7 cellular contexts compared by ENCODE assay signal in genomic region chr2:134919360-134920210, GRCh38. TPM values are rescaled to one million over a fixed set of nuclear protein-coding genes. Genes with fewer than 3 reads are reported as not detected.
DNase-seq lines count a peak whose midpoint lies in the region; ATAC-seq and TF ChIP-seq lines count a peak whose summit lies in the region.

No MANE protein-coding gene starts in this region.

- no peak for TF ChIP-seq CTCF in GM13977 (IDR thresholded peaks at IDR 0.05; ENCODE audit: extremely low read depth, insufficient read depth, missing control alignments)
- TF ChIP-seq CTCF in activated B cell treated with CpG ODN at 0.5 μM for 24 hours (IDR thresholded peaks at IDR 0.05) = no peak
- no peak for TF ChIP-seq CTCF in dorsolateral prefrontal cortex (IDR thresholded peaks at IDR 0.05 in 54 of 56, conservative IDR thresholded peaks at IDR 0.05 in 2 of 56; ENCODE audit: low read depth in 1 of 56, partially characterized antibody in 56 of 56)

- peaks cover 19% of the 10 kb centered on the region for H3K36me3 ChIP-seq in mesodermal cell (ENCODE audit: control insufficient read depth, insufficient read depth, low read length)

- peaks cover 3% of the 10 kb centered on the region for H3K27me3 Mint-ChIP-seq in activated B cell treated with CpG ODN at 0.5 μM for 24 hours
- no peaks in the 10 kb centered on the region for H3K27me3 Mint-ChIP-seq in stimulated activated memory B cell treated with anti-CD40 and anti-IgM and Interleukin-4, amounts not matched to agents 10 μg/mL and 1 μg/mL and 100 μg/mL, for 72 hours

- H3K27ac Mint-ChIP-seq in activated B cell treated with CpG ODN at 0.5 μM for 24 hours = peak overlapping the region; percentile 99
- H3K27ac Mint-ChIP-seq in stimulated activated memory B cell treated with anti-CD40 and anti-IgM and Interleukin-4, amounts not matched to agents 10 μg/mL and 1 μg/mL and 100 μg/mL, for 72 hours = peak overlapping the region; percentile 95

- H3K4me1 ChIP-seq in mesodermal cell (ENCODE audit: control insufficient read depth, insufficient read depth, low read length, poor library complexity, severe bottlenecking) = peaks cover 4% of the 10 kb centered on the region

- 0 to 1% methylated on average over 12 to 16 of the region's 29 CpGs for WGBS in mesodermal cell (ENCODE audit: insufficient coverage in 2 of 2), 2 experiments

- no peak for ATAC-seq in activated B cell treated with CpG ODN at 0.5 μM for 24 hours (ENCODE audit: low read depth)
- no peak for ATAC-seq in stimulated activated memory B cell treated with anti-CD40 and anti-IgM and Interleukin-4, amounts not matched to agents 10 μg/mL and 1 μg/mL and 100 μg/mL, for 72 hours

- CTCF ChIA-PET in activated B cell treated with CpG ODN at 0.5 μM for 24 hours (lab: Charles Lee) = no interaction called here

- in situ Hi-C loops in GM13977 (cut with MboI; ENCODE audit: low pct_unique_long_range_greater_than_20kb, low sequenced_read_pairs, unreplicated experiment) = no loop called here

- DNase-seq in GM13977 (ENCODE audit: low spot score) = peak; percentile 32
- peak; percentile 37 for DNase-seq in LHCN-M2 (ENCODE audit: low read depth)
- no peak for DNase-seq in activated B cell treated with CpG ODN at 0.5 μM for 24 hours
- DNase-seq in dorsolateral prefrontal cortex = peak in 1 of 10 donors; percentile 28
- no peak for DNase-seq in superior temporal gyrus (ENCODE audit: extremely low spot score)

- H3K27me3 ChIP-seq in dorsolateral prefrontal cortex = no peaks in the 10 kb centered on the region

- peak overlapping the region; percentile 60 to 99 (median 93) for H3K4me3 ChIP-seq in dorsolateral prefrontal cortex
- H3K4me3 ChIP-seq in mesodermal cell (ENCODE audit: extremely low read depth, insufficient read depth, low read length, poor library complexity, severe bottlenecking) = peak overlapping the region; percentile 93

- H3K27ac ChIP-seq in dorsolateral prefrontal cortex (peak overlapping the region; percentile 81 to 99 (median 97)), mesodermal cell (ENCODE audit: low read depth, low read length, severe bottlenecking) (peak overlapping the region; percentile 99)

- H3K4me3 Mint-ChIP-seq in activated B cell treated with CpG ODN at 0.5 μM for 24 hours = peak overlapping the region; percentile 98
- peak overlapping the region; percentile 93 for H3K4me3 Mint-ChIP-seq in stimulated activated memory B cell treated with anti-CD40 and anti-IgM and Interleukin-4, amounts not matched to agents 10 μg/mL and 1 μg/mL and 100 μg/mL, for 72 hours

- peaks cover 61% of the 10 kb centered on the region for H3K4me1 Mint-ChIP-seq in activated B cell treated with CpG ODN at 0.5 μM for 24 hours
- H3K4me1 Mint-ChIP-seq in stimulated activated memory B cell treated with anti-CD40 and anti-IgM and Interleukin-4, amounts not matched to agents 10 μg/mL and 1 μg/mL and 100 μg/mL, for 72 hours = peaks cover 41% of the 10 kb centered on the region

- no peaks in the 10 kb centered on the region for H3K9me3 ChIP-seq in mesodermal cell (ENCODE audit: control insufficient read depth, low read length)

- peaks cover 42% of the 10 kb centered on the region for H3K36me3 Mint-ChIP-seq in activated B cell treated with CpG ODN at 0.5 μM for 24 hours (ENCODE audit: low read depth)
- peaks cover 12% of the 10 kb centered on the region for H3K36me3 Mint-ChIP-seq in stimulated activated memory B cell treated with anti-CD40 and anti-IgM and Interleukin-4, amounts not matched to agents 10 μg/mL and 1 μg/mL and 100 μg/mL, for 72 hours

- POLR2A ChIA-PET in activated B cell treated with CpG ODN at 0.5 μM for 24 hours (lab: Charles Lee) = interaction anchor here (0.6 to 3.2 kb wide), 13 partner anchors 10 to 823 kb away, joined by 3 to 20 read pairs (median 5); partner anchors contain the start of genes R3HDM1, RAB3GAP1 and ZRANB3

- no peaks in the 10 kb centered on the region for H3K9me3 Mint-ChIP-seq in activated B cell treated with CpG ODN at 0.5 μM for 24 hours
- no peaks in the 10 kb centered on the region for H3K9me3 Mint-ChIP-seq in stimulated activated memory B cell treated with anti-CD40 and anti-IgM and Interleukin-4, amounts not matched to agents 10 μg/mL and 1 μg/mL and 100 μg/mL, for 72 hours

- intact Hi-C loops in activated B cell treated with CpG ODN at 0.5 μM for 24 hours (cut with micrococcal nuclease) = loop anchor here (2.0 to 5.0 kb wide), 5 partner anchors 637 to 965 kb away; partner anchors contain the start of gene MGAT5
- intact Hi-C loops in dorsolateral prefrontal cortex (cut with DNase I) = loop anchor here in 1 of 2 donors (2.0 to 10.0 kb wide), 3 partner anchors 611 to 825 kb away; partner anchors contain the start of genes R3HDM1, UBXN4 and ZRANB3

RNA-seq across cellular contexts. Expression of gene CCNT2, which starts 1.0 kb away (rescaled TPM):
- 16.7 and 21.9 TPM in 2 replicates for total RNA-seq in LHCN-M2 (2014; rRNA removed)
- polyA plus RNA-seq in LHCN-M2 (2012) = 4.1 TPM
- 62.9 and 73.4 TPM in 2 replicates for total RNA-seq in activated B cell treated with CpG ODN at 0.5 μM for 24 hours
- total RNA-seq in dorsolateral prefrontal cortex = 10 to 100 TPM; 37.5 to 74.9 (median 55.2) TPM
- 33.4 TPM for polyA plus RNA-seq in mesodermal cell (2013, experiment 1 of 2)
- 32.2 TPM for polyA plus RNA-seq in mesodermal cell (2013, experiment 2 of 2)

Comparison
In these comparisons a context has a peak if more than half of its experiments do, and no peak if none do; other contexts are left out.
1. DNase-seq: peak in GM13977 (single experiment) and LHCN-M2 (single experiment); none in activated B cell treated with CpG ODN at 0.5 μM for 24 hours (single experiment) and superior temporal gyrus (single experiment).